In the genomic region with DNA sequence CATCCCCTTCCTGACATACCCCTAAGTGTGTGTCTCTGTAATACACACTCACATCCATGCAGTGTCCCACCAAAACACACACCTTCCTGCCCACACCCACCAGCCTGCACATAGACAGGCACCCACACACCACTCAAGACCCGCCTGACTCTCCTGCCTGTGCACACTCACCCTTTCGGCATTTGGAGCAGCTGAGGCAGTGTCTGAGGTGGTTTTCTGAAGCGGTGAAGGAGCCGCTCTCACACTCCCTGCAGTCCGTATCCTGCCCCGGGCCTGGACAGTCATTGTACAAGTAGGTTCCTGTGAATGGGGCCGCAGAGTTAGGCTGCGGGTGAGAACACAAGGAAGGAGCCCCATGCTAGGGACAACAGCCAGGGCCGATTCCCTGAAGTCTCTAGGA, we compare ENCODE assay signal across 9 cellular contexts. TPM values are rescaled to one million over a fixed set of nuclear protein-coding genes. Genes with fewer than 3 reads are reported as not detected.
A peak's percentile ranks its signal among the peaks of the same experiment; 100 is the strongest.
DNase-seq lines count a peak whose midpoint lies in the region; ATAC-seq, FAIRE-seq and TF ChIP-seq lines count a peak whose summit lies in the region.
"Had no signal": no experiment of that assay in that cellular context is flagged by ENCODE, and none has a peak within 500 bp of the region (broad histone marks: within the 10 kb centered on the region; RNA-seq: fewer than 3 reads in every experiment).

No MANE protein-coding gene starts in this region.

- ATAC-seq in natural killer cell (no peak), GM18520 (IDR thresholded peaks at IDR 0.05; ENCODE audit: unreplicated experiment) (no peak)
- ATAC-seq: left lobe of liver had no signal

- no peaks in the 10 kb centered on the region for H3K9me3 ChIP-seq in KOPT-K1 (ENCODE audit: insufficient read depth, low read length, poor library complexity, severe bottlenecking)

- no peaks in the 10 kb centered on the region for H3K27me3 ChIP-seq in bronchial epithelial cell (ENCODE audit: control insufficient read depth, insufficient read depth, low read length)

- peaks cover 64% of the 10 kb centered on the region for H3K36me3 ChIP-seq in KOPT-K1 (ENCODE audit: insufficient read depth, low read length)
- peaks cover 41% of the 10 kb centered on the region for H3K36me3 ChIP-seq in bronchial epithelial cell (ENCODE audit: control insufficient read depth, insufficient read depth, low read length)

- peaks cover 16% of the 10 kb centered on the region for H3K36me3 Mint-ChIP-seq in natural killer cell

- no peak overlapping the region for H3K4me3 ChIP-seq in bronchial epithelial cell (ENCODE audit: low read depth, low read length)

- FAIRE-seq in bronchial epithelial cell (lab: Jason Lieb, UNC) (no peak), frontal cortex (lab: Jason Lieb, UNC) (no peak)

- TF ChIP-seq CTCF in bronchial epithelial cell (IDR thresholded peaks at IDR 0.05; ENCODE audit: insufficient read depth, low read length, severe bottlenecking) (no peak), natural killer cell (IDR thresholded peaks at IDR 0.05) (no peak)

- peaks cover 13 to 44% of the 10 kb centered on the region in 2 donors for H3K4me1 Mint-ChIP-seq in natural killer cell

- no peak overlapping the region for H3K27ac Mint-ChIP-seq in natural killer cell

- peak overlapping the region; percentile 89 for H3K4me3 Mint-ChIP-seq in natural killer cell

- in situ Hi-C loops in ACHN (cut with HindIII; ENCODE audit: low pct_ligation_motif_present, low pct_unique_long_range_greater_than_20kb, low sequenced_read_pairs), result no loop called here

- H3K27me3 Mint-ChIP-seq in natural killer cell (ENCODE audit: low read depth in 2 of 2), result no peaks in the 10 kb centered on the region

- no peaks in the 10 kb centered on the region for H3K9me3 Mint-ChIP-seq in natural killer cell

- intact Hi-C loops in natural killer cell (cut with micrococcal nuclease), result no loop called here

- DNase-seq in ACHN (peak; percentile 69), bronchial epithelial cell (ENCODE audit: low read depth) (peak; percentile 95), natural killer cell (no peak), NCI-H1105 (lab: John Stamatoyannopoulos, UW) (no peak), frontal cortex (ENCODE audit: low spot score in 2 of 2) (no peak), ureter (ENCODE audit: low spot score) (no peak)

- H3K27ac ChIP-seq in KOPT-K1 (ENCODE audit: low read depth, low read length, poor library complexity, severe bottlenecking), result peak overlapping the region; percentile 99

RNA-seq across cellular contexts. Expression of a gene that starts 8.3 kb away (rescaled TPM):
- total RNA-seq in bronchial epithelial cell (26.9 and 47.0 TPM in 2 replicates), natural killer cell (100 to 1,000 TPM in 1 of 3 donors, 10 to 100 TPM in 2; 75.7 to 116 (median 87.3) TPM), frontal cortex (4.5 TPM), ureter (177 TPM)

RNA-seq across cellular contexts. Expression of a gene that starts 23.1 kb away (rescaled TPM):
- total RNA-seq in bronchial epithelial cell, result 15.3 and 23.4 TPM in 2 replicates
- total RNA-seq in natural killer cell, result not detected
- total RNA-seq in frontal cortex, result under 0.01 TPM
- total RNA-seq in ureter, result 59.7 TPM

RNA-seq across cellular contexts. Expression of a gene that starts 41.8 kb away (rescaled TPM):
- total RNA-seq in bronchial epithelial cell, result 54.5 and 57.7 TPM in 2 replicates
- 1 to 10 TPM; 1.5 to 3.0 (median 1.5) TPM for total RNA-seq in natural killer cell
- total RNA-seq in frontal cortex, result not detected
- 63.8 TPM for total RNA-seq in ureter

RNA-seq across cellular contexts. Expression of a gene that starts 50.4 kb away (rescaled TPM):
- total RNA-seq in bronchial epithelial cell (55.8 and 60.6 TPM in 2 replicates), natural killer cell (1 to 10 TPM; 3.7 to 5.8 (median 4.4) TPM), frontal cortex (2.4 TPM), ureter (167 TPM)

Comparison
In these comparisons a context has a peak if more than half of its experiments do, and no peak if none do; other contexts are left out.
1. DNase-seq: peak in ACHN (single experiment) and bronchial epithelial cell (single experiment); none in natural killer cell (single experiment), NCI-H1105 (single experiment), frontal cortex (0 of 2) and ureter (single experiment).
2. RNA of a gene that starts 23.1 kb away (total RNA-seq): 59.7 TPM in ureter (single experiment) and 15.3 to 23.4 TPM in bronchial epithelial cell; not detected in natural killer cell and under 0.01 TPM in frontal cortex (single experiment); every median in the first group is over 10 times any median in the second.
3. RNA of a gene that starts 41.8 kb away (total RNA-seq): 63.8 TPM in ureter (single experiment) and 54.5 to 57.7 TPM in bronchial epithelial cell; 1.5 to 3.0 TPM in natural killer cell and not detected in frontal cortex (single experiment); every median in the first group is over 10 times any median in the second.